12 cellular contexts compared by ENCODE assay signal in genomic region chr3:190443257-190443656, GRCh38. TPM values are rescaled to one million over a fixed set of nuclear protein-coding genes. Genes with fewer than 3 reads are reported as not detected.
DNase-seq lines count a peak whose midpoint lies in the region; ATAC-seq and TF ChIP-seq lines count a peak whose summit lies in the region.
"Had no signal": no experiment of that assay in that cellular context is flagged by ENCODE, and none has a peak within 500 bp of the region (broad histone marks: within the 10 kb centered on the region; RNA-seq: fewer than 3 reads in every experiment).

No MANE protein-coding gene starts in this region.

- intact Hi-C loops in adrenal gland (cut with DNase I) = no loop called here

- POLR2A ChIA-PET in BJ (lab: Charles Lee) = interaction anchor here (0.6 kb wide), 2 partner anchors 201 to 465 kb away, joined by 4 to 5 read pairs; no protein-coding TSS in a partner anchor
- POLR2A ChIA-PET in CD8-positive, alpha-beta memory T cell (lab: Charles Lee) = no interaction called here

- CTCF ChIA-PET in BJ (lab: Yijun Ruan, JAX) = interaction anchor here (1.3 to 2.1 kb wide), 5 partner anchors 12 to 481 kb away, joined by 3 to 10 read pairs (median 6); no protein-coding TSS in a partner anchor
- CTCF ChIA-PET in CD8-positive, alpha-beta memory T cell (lab: Charles Lee) = no interaction called here

- H3K4me3 Mint-ChIP-seq in CD8-positive, alpha-beta memory T cell = no peak overlapping the region
- H3K4me3 Mint-ChIP-seq: naive thymus-derived CD8-positive, alpha-beta T cell had no signal

- H3K4me1 ChIP-seq in adrenal gland (replicated peaks in 1 of 2) = peaks cover 0 to 21% of the 10 kb centered on the region in 2 donors
- no peaks in the 10 kb centered on the region for H3K4me1 ChIP-seq in CD8-positive, alpha-beta memory T cell (ENCODE audit: insufficient read depth, low read length)
- H3K4me1 ChIP-seq: esophagus muscularis mucosa had no signal

- TF ChIP-seq POLR2A in adrenal gland (IDR thresholded peaks at IDR 0.05) = no peak

- H3K27me3 ChIP-seq in BJ (ENCODE audit: control insufficient read depth, insufficient read depth, low read length) = no peaks in the 10 kb centered on the region
- H3K27me3 ChIP-seq in adrenal gland = no peaks in the 10 kb centered on the region
- no peaks in the 10 kb centered on the region for H3K27me3 ChIP-seq in CD8-positive, alpha-beta memory T cell (ENCODE audit: insufficient read depth, low read length, poor library complexity, severe bottlenecking)
- H3K27me3 ChIP-seq: esophagus muscularis mucosa had no signal

- H3K9me3 Mint-ChIP-seq in CD8-positive, alpha-beta memory T cell = no peaks in the 10 kb centered on the region
- H3K9me3 Mint-ChIP-seq: naive thymus-derived CD8-positive, alpha-beta T cell had no signal

- ATAC-seq in GM19452 (IDR thresholded peaks at IDR 0.05; ENCODE audit: unreplicated experiment) = no peak
- ATAC-seq: naive thymus-derived CD8-positive, alpha-beta T cell had no signal

- H3K36me3 ChIP-seq in BJ (ENCODE audit: control insufficient read depth, insufficient read depth, low read length) = no peaks in the 10 kb centered on the region
- no peaks in the 10 kb centered on the region for H3K36me3 ChIP-seq in adrenal gland (replicated peaks in 1 of 2)
- no peaks in the 10 kb centered on the region for H3K36me3 ChIP-seq in CD8-positive, alpha-beta memory T cell (ENCODE audit: insufficient read depth, low read length)
- H3K36me3 ChIP-seq: esophagus muscularis mucosa had no signal

- peaks cover 8 to 10% (median 9%) of the 10 kb centered on the region in 3 donors for H3K4me1 Mint-ChIP-seq in CD8-positive, alpha-beta memory T cell

- no peak overlapping the region for H3K4me3 ChIP-seq in BJ (ENCODE audit: low read depth, low read length)
- no peak overlapping the region for H3K4me3 ChIP-seq in adrenal gland
- H3K4me3 ChIP-seq in CD8-positive, alpha-beta memory T cell (ENCODE audit: low read length) = no peak overlapping the region
- H3K4me3 ChIP-seq: esophagus muscularis mucosa had no signal

- no peaks in the 10 kb centered on the region for H3K36me3 Mint-ChIP-seq in CD8-positive, alpha-beta memory T cell
- H3K36me3 Mint-ChIP-seq: naive thymus-derived CD8-positive, alpha-beta T cell had no signal

- no peak overlapping the region for H3K27ac Mint-ChIP-seq in CD8-positive, alpha-beta memory T cell
- H3K27ac Mint-ChIP-seq: naive thymus-derived CD8-positive, alpha-beta T cell had no signal

- peaks cover 5 to 10% of the 10 kb centered on the region in 2 donors for H3K27me3 Mint-ChIP-seq in CD8-positive, alpha-beta memory T cell

- TF ChIP-seq CTCF in BJ (IDR thresholded peaks at IDR 0.05; ENCODE audit: insufficient read depth, low read depth, low read length) (peak; percentile 43), adrenal gland (IDR thresholded peaks at IDR 0.05) (peak; percentile 16 to 47 (median 34)), GM20000 (IDR thresholded peaks at IDR 0.05; ENCODE audit: extremely low read depth, missing control alignments) (no peak)

- H3K27ac ChIP-seq in adrenal gland = no peak overlapping the region
- H3K27ac ChIP-seq in CD8-positive, alpha-beta memory T cell (ENCODE audit: low read depth, low read length) = no peak overlapping the region
- H3K27ac ChIP-seq: esophagus muscularis mucosa had no signal

- 52 to 62% (median 57%) methylated on average over 3 of the region's 3 CpGs for WGBS in adrenal gland, 4 donors

- no peak for DNase-seq in BJ (ENCODE audit: low read depth)
- DNase-seq in Kasumi-1 (lab: John Stamatoyannopoulos, UW) = peak; percentile 19 to 52
- DNase-seq in adrenal gland = peak in 1 of 7 donors; percentile 22
- DNase-seq in left kidney (ENCODE audit: low read depth, low spot score) = peak; percentile 21
- DNase-seq in T-helper 1 cell = no peak
- DNase-seq in GM20000 (ENCODE audit: low spot score) = no peak
- DNase-seq in CD8-positive, alpha-beta memory T cell = no peak
- DNase-seq: DMS153; naive thymus-derived CD8-positive, alpha-beta T cell; NCI-H1930 had no signal

- H3K9me3 ChIP-seq in adrenal gland (replicated peaks in 1 of 3) = no peaks in the 10 kb centered on the region
- H3K9me3 ChIP-seq in CD8-positive, alpha-beta memory T cell (ENCODE audit: low read length) = no peaks in the 10 kb centered on the region
- H3K9me3 ChIP-seq: esophagus muscularis mucosa had no signal

RNA-seq across cellular contexts. Expression of gene TMEM207, which starts 6.4 kb away (rescaled TPM):
- not detected in 2 replicates for polyA plus RNA-seq in BJ (2011; rRNA removed)
- polyA minus RNA-seq in BJ (2011; rRNA and poly(A)+ RNA removed) = not detected in 2 replicates
- not detected for total RNA-seq in adrenal gland
- polyA plus RNA-seq in adrenal gland = not detected
- not detected for total RNA-seq in CD8-positive, alpha-beta memory T cell
- polyA plus RNA-seq in CD8-positive, alpha-beta memory T cell = not detected
- total RNA-seq: esophagus muscularis mucosa; naive thymus-derived CD8-positive, alpha-beta T cell had no signal
- polyA plus RNA-seq: naive thymus-derived CD8-positive, alpha-beta T cell had no signal

RNA-seq across cellular contexts. Expression of gene CLDN16, which starts 55.3 kb away (rescaled TPM):
- not detected in 2 replicates for polyA plus RNA-seq in BJ (2011; rRNA removed)
- not detected in 2 replicates for polyA minus RNA-seq in BJ (2011; rRNA and poly(A)+ RNA removed)
- total RNA-seq in adrenal gland = 1 to 10 TPM in 4 of 8 donors, under 1 TPM in 4; 0.49 to 2.9 (median 0.97) TPM
- under 1 TPM; 0.20 to 0.72 (median 0.33) TPM for polyA plus RNA-seq in adrenal gland
- not detected for total RNA-seq in CD8-positive, alpha-beta memory T cell
- polyA plus RNA-seq in CD8-positive, alpha-beta memory T cell = not detected
- total RNA-seq: esophagus muscularis mucosa; naive thymus-derived CD8-positive, alpha-beta T cell had no signal
- polyA plus RNA-seq: naive thymus-derived CD8-positive, alpha-beta T cell had no signal

Comparison
In these comparisons a context has a peak if more than half of its experiments do, and no peak if none do; other contexts are left out.
1. DNase-seq: peak in Kasumi-1 (2 of 2) and left kidney (single experiment); none in BJ (single experiment), T-helper 1 cell (0 of 5), GM20000 (single experiment) and CD8-positive, alpha-beta memory T cell (0 of 5).